In genomic region chr7:16764942-16765341, GRCh38 we compare ENCODE assay signal across 21 cellular contexts. TPM values are rescaled to one million over a fixed set of nuclear protein-coding genes. Genes with fewer than 3 reads are reported as not detected.
"Had no signal": no experiment of that assay in that cellular context is flagged by ENCODE, and none has a peak within 500 bp of the region (broad histone marks: within the 10 kb centered on the region; RNA-seq: fewer than 3 reads in every experiment).

No MANE protein-coding gene starts in this region.

- H3K9me3 Mint-ChIP-seq: activated T-cell treated with anti-CD3 and anti-CD28 coated beads, Interleukin-2, amount 50 U/mL, for 4 hours; T-helper 1 cell treated with Interleukin-12 subunit alpha and Interleukin-12 subunit beta and Interleukin-4 antibody, amounts not matched to agents 30 μg/mL and 1 μg/mL, for 36 hours had no signal

- H3K4me2 ChIP-seq: neural progenitor cell had no signal

- H3K4me1 Mint-ChIP-seq: neural progenitor cell had no signal

- H2AFZ ChIP-seq: neural progenitor cell had no signal

- H3K9me3 ChIP-seq: pancreas had no signal

- H3K4me3 ChIP-seq: neural progenitor cell, pancreas, spleen, suprapubic skin had no signal

- H3K27me3 Mint-ChIP-seq: brain had no signal

- H3K36me3 ChIP-seq: neural progenitor cell, pancreas, spleen, suprapubic skin had no signal

- H3K4me3 Mint-ChIP-seq: activated naive CD8-positive, alpha-beta T cell; activated T-cell treated with anti-CD3 and anti-CD28 coated beads, Interleukin-2, amount 50 U/mL, for 4 hours; brain; endodermal cell; neural progenitor cell; T-helper 1 cell treated with Interleukin-12 subunit alpha and Interleukin-12 subunit beta and Interleukin-4 antibody, amounts not matched to agents 30 μg/mL and 1 μg/mL, for 36 hours had no signal

- ATAC-seq: activated CD4-positive, CD25-positive, alpha-beta regulatory T cell treated with anti-CD3 and anti-CD28 coated beads, Interleukin-2, amount 50 U/mL, for 24 hours; activated T-cell treated with anti-CD3 and anti-CD28 coated beads, Interleukin-2, amount 50 U/mL, for 4 hours; left lobe of liver; SK-N-SH treated with all-trans-retinoic acid at 6 μM for 48 hours had no signal

- DNase-seq: activated CD4-positive, alpha-beta T cell treated with anti-CD3 and anti-CD28 coated beads, Interleukin-2, amount 50 U/mL, for 48 hours; activated effector memory CD4-positive, alpha-beta T cell treated with anti-CD3 and anti-CD28 coated beads, Interleukin-2, amount 50 U/mL, for 16 hours; activated T-cell treated with anti-CD3 and anti-CD28 coated beads, Interleukin-2, amount 50 U/mL, for 4 hours; amygdala; cerebellar nuclear complex; endodermal cell; glutamatergic neuron; pancreas; spleen; stimulated activated CD4-positive, alpha-beta T cell treated with anti-CD3 and anti-CD28 coated beads, Interleukin-1b, Interleukin-23, amount 100 ng/mL, for 48 hours; stimulated activated naive CD4-positive, alpha-beta T cell had no signal

- H3K4me1 ChIP-seq: neural progenitor cell, suprapubic skin had no signal

- H3K27ac Mint-ChIP-seq: activated naive CD8-positive, alpha-beta T cell; endodermal cell; neural progenitor cell; T-helper 1 cell treated with Interleukin-12 subunit alpha and Interleukin-12 subunit beta and Interleukin-4 antibody, amounts not matched to agents 30 μg/mL and 1 μg/mL, for 36 hours had no signal

- H3K27ac ChIP-seq: neural progenitor cell, pancreas, spleen, suprapubic skin had no signal

- H3K9ac ChIP-seq: neural progenitor cell had no signal

- H3K27me3 ChIP-seq: neural progenitor cell, pancreas, spleen, suprapubic skin had no signal

- H3K36me3 Mint-ChIP-seq: activated naive CD8-positive, alpha-beta T cell had no signal

RNA-seq across cellular contexts. Expression of gene AGR2, which starts 39.9 kb away (rescaled TPM):
- total RNA-seq: dermis microvascular lymphatic vessel endothelial cell, endodermal cell, fibroblast of villous mesenchyme, spleen had no signal
